7 cellular contexts compared by ENCODE assay signal in genomic region chr16:69566437-69567030, GRCh38. TPM values are rescaled to one million over a fixed set of nuclear protein-coding genes. Genes with fewer than 3 reads are reported as not detected.
A peak's percentile ranks its signal among the peaks of the same experiment; 100 is the strongest.
DNase-seq lines count a peak whose midpoint lies in the region; TF ChIP-seq lines count a peak whose summit lies in the region.

No MANE protein-coding gene starts in this region.

- H3K36me3 ChIP-seq in adipocyte (ENCODE audit: control insufficient read depth, insufficient read depth, low read length, severe bottlenecking) (peaks cover 3% of the 10 kb centered on the region), cardiac muscle cell (peaks cover 4% of the 10 kb centered on the region)

- peaks cover 44% of the 10 kb centered on the region for H3K4me1 Mint-ChIP-seq in osteocyte (ENCODE audit: unreplicated experiment)

- POLR2A ChIA-PET in HEK293T (lab: Yijun Ruan, JAX) = interaction anchor here (0.6 to 1.6 kb wide), 2 partner anchors 22 to 168 kb away, joined by 3 to 5 read pairs; no protein-coding TSS in a partner anchor

- peaks cover 12% of the 10 kb centered on the region for H3K36me3 Mint-ChIP-seq in osteocyte (ENCODE audit: unreplicated experiment)

- H3K4me1 ChIP-seq in adipocyte (ENCODE audit: control insufficient read depth, insufficient read depth, low read length) (peaks cover 41% of the 10 kb centered on the region), cardiac muscle cell (ENCODE audit: low read depth) (peaks cover 28% of the 10 kb centered on the region)

- H3K27me3 ChIP-seq in adipocyte (replicated peaks; ENCODE audit: control insufficient read depth, insufficient read depth, low read length) (no peaks in the 10 kb centered on the region), cardiac muscle cell (no peaks in the 10 kb centered on the region)

- peak overlapping the region; percentile 98 for H3K9ac ChIP-seq in adipocyte (ENCODE audit: low read length)

- DNase-seq in GM12864 (ENCODE audit: low read depth) = no peak
- DNase-seq in HEK293T (ENCODE audit: extremely low spot score) = peak; percentile 43
- DNase-seq in NCI-H226 = peak; percentile 68
- DNase-seq in adipocyte (ENCODE audit: low read depth) = peak; percentile 79
- peak; percentile 66 to 75 for DNase-seq in cardiac muscle cell (ENCODE audit: low read depth in 1 of 2, low spot score in 1 of 2)
- no peak for DNase-seq in osteocyte (ENCODE audit: extremely low spot score, unreplicated experiment)
- DNase-seq in NCI-H1694 treated with DMSO at 0.1 percent for 48 hours (lab: John Stamatoyannopoulos, UW) = no peak

- CTCF ChIA-PET in HEK293T (lab: Yijun Ruan, JAX) = interaction anchor here (0.6 kb wide), 1 partner anchor 46 kb away, joined by 3 read pairs; no protein-coding TSS in a partner anchor

- no peaks in the 10 kb centered on the region for H3K9me3 ChIP-seq in adipocyte (ENCODE audit: control insufficient read depth, low read length)
- no peaks in the 10 kb centered on the region for H3K9me3 ChIP-seq in cardiac muscle cell (ENCODE audit: low read depth)

- H3K4me3 Mint-ChIP-seq in osteocyte (ENCODE audit: unreplicated experiment) = peak overlapping the region; percentile 87

- H3K27me3 Mint-ChIP-seq in osteocyte (ENCODE audit: unreplicated experiment) = no peaks in the 10 kb centered on the region

- H3K4me3 ChIP-seq in GM12864 (ENCODE audit: low read depth, low read length) (peak overlapping the region; percentile 98), adipocyte (ENCODE audit: low read length) (peak overlapping the region; percentile 97), cardiac muscle cell (peak overlapping the region; percentile 70)

- no peak for TF ChIP-seq CTCF in GM12864 (IDR thresholded peaks at IDR 0.05; ENCODE audit: low read depth, low read length, missing control alignments)
- no peak for TF ChIP-seq CTCF in cardiac muscle cell (IDR thresholded peaks at IDR 0.05; ENCODE audit: low read depth, low read length)
- no peak for TF ChIP-seq CTCF in osteocyte (IDR thresholded peaks at IDR 0.05)

- peak overlapping the region; percentile 97 for H3K27ac ChIP-seq in cardiac muscle cell

- peak overlapping the region; percentile 91 for H3K27ac Mint-ChIP-seq in osteocyte (ENCODE audit: unreplicated experiment)

- no peaks in the 10 kb centered on the region for H3K9me3 Mint-ChIP-seq in osteocyte (ENCODE audit: unreplicated experiment)

TF ChIP-seq in HEK293T, 16 proteins besides CTCF, POLR2A, EP300 and RAD21:
- TF ChIP-seq ARNT (IDR thresholded peaks at IDR 0.05) = no peak
- no peak for TF ChIP-seq CTBP1 (IDR thresholded peaks at IDR 0.05; ENCODE audit: borderline replicate concordance)
- TF ChIP-seq FOXA1 (IDR thresholded peaks at IDR 0.05) = no peak
- no peak for TF ChIP-seq ELF4 (IDR thresholded peaks at IDR 0.05)
- no peak for TF ChIP-seq SUZ12 (IDR thresholded peaks at IDR 0.05)
- TF ChIP-seq LEF1 (IDR thresholded peaks at IDR 0.05; ENCODE audit: borderline replicate concordance) = no peak
- TF ChIP-seq SP1 (IDR thresholded peaks at IDR 0.05) = no peak
- TF ChIP-seq HDGF (IDR thresholded peaks at IDR 0.05; ENCODE audit: borderline replicate concordance) = no peak

RNA-seq across cellular contexts. Expression of gene NFAT5, which starts 0.8 kb away (rescaled TPM):
- 10.6 and 15.9 TPM in 2 replicates for total RNA-seq in cardiac muscle cell
- polyA plus RNA-seq in cardiac muscle cell = 6.2 and 8.9 TPM in 2 replicates
- total RNA-seq in osteocyte = 55.0 and 57.3 TPM in 2 replicates

Comparison
In these comparisons a context has a peak if more than half of its experiments do, and no peak if none do; other contexts are left out.
1. DNase-seq: peak in HEK293T (single experiment), NCI-H226 (single experiment), adipocyte (single experiment) and cardiac muscle cell (2 of 2); none in GM12864 (single experiment), osteocyte (single experiment) and NCI-H1694 treated with DMSO at 0.1 percent for 48 hours (single experiment).
2. Peak in every context shown above with its lines, with median percentiles within 50 percentile points of each other: H3K4me3 ChIP-seq.